In the genomic region with DNA sequence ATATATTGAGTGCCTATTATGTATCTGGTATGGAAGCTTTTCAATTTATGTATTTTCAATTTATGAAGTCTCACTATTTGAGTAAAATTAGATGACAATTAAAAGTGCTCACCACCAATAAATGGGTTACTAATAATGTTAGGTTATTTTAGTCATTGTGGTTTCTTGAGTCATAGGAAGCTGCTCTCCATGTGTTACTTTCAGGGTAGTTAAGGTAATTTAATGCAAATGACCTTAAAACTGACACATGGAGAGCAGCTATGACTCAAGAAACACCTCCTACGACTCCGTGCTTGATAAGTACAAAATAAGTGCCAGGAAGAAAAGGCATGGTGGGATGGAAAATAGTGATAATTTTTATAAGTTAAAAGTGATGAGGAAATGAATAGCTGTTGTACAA, we compare ENCODE assay signal across 10 cellular contexts. TPM values are rescaled to one million over a fixed set of nuclear protein-coding genes. Genes with fewer than 3 reads are reported as not detected.
DNase-seq lines count a peak whose midpoint lies in the region; ATAC-seq, FAIRE-seq and TF ChIP-seq lines count a peak whose summit lies in the region.
"Had no signal": no experiment of that assay in that cellular context is flagged by ENCODE, and none has a peak within 500 bp of the region (broad histone marks: within the 10 kb centered on the region; RNA-seq: fewer than 3 reads in every experiment).

No MANE protein-coding gene starts in this region.

- intact Hi-C loops in Right ventricle myocardium inferior (cut with DNase I) = no loop called here

- FAIRE-seq in small intestine (lab: Jason Lieb, UNC) = no peak
- FAIRE-seq in urothelium cell line (lab: Jason Lieb, UNC) = no peak

- peak overlapping the region in 8 of 11 experiments; percentile 25 to 59 (median 45); a peak in 13 of 22 replicates for H3K4me2 ChIP-seq in BLaER1 treated with 17β-estradiol and CSF1 and Interleukin-3, amounts not matched to agents 10 nM and 100 nM

- DNase-seq in brain microvascular endothelial cell (no peak), small intestine (no peak), Right ventricle myocardium inferior (ENCODE audit: missing footprints) (no peak), urothelium cell line (ENCODE audit: low spot score) (no peak), 8988T (no peak)
- DNase-seq: Caco-2, NCI-H2081 had no signal

- in situ Hi-C loops in brain microvascular endothelial cell (cut with HindIII; ENCODE audit: low pct_ligation_motif_present, low sequenced_read_pairs) = no loop called here

- ATAC-seq in GM19452 (IDR thresholded peaks at IDR 0.05; ENCODE audit: unreplicated experiment) (peak; percentile 92), HG03108 (IDR thresholded peaks at IDR 0.05; ENCODE audit: unreplicated experiment) (peak; percentile 93), Right ventricle myocardium inferior (no peak)

- H3K9me3 ChIP-seq in BLaER1 treated with 17β-estradiol and CSF1 and Interleukin-3, amounts not matched to agents 10 nM and 100 nM (replicated peaks in 1 of 11) = no peaks in the 10 kb centered on the region
- no peaks in the 10 kb centered on the region for H3K9me3 ChIP-seq in small intestine (ENCODE audit: control insufficient read depth, low read depth)
- H3K9me3 ChIP-seq: Caco-2 had no signal

- no peak overlapping the region for H3K9ac ChIP-seq in BLaER1 treated with 17β-estradiol and CSF1 and Interleukin-3, amounts not matched to agents 10 nM and 100 nM

- H3K27ac ChIP-seq in BLaER1 treated with 17β-estradiol and CSF1 and Interleukin-3, amounts not matched to agents 10 nM and 100 nM = peak overlapping the region in 5 of 11 experiments; percentile 8 to 56 (median 40); a peak in 6 of 22 replicates
- H3K27ac ChIP-seq in brain microvascular endothelial cell (peak overlapping the region; percentile 54), small intestine (ENCODE audit: low read depth in 1 of 2, low read length in 1 of 2) (no peak overlapping the region)

- H4K20me1 ChIP-seq in BLaER1 treated with 17β-estradiol and CSF1 and Interleukin-3, amounts not matched to agents 10 nM and 100 nM = no peaks in the 10 kb centered on the region

- no peak overlapping the region for H3K4me3 ChIP-seq in BLaER1 treated with 17β-estradiol and CSF1 and Interleukin-3, amounts not matched to agents 10 nM and 100 nM
- H3K4me3 ChIP-seq in brain microvascular endothelial cell (ENCODE audit: low read depth, low read length) (no peak overlapping the region), small intestine (ENCODE audit: low read depth in 1 of 2, low read length in 2 of 2) (no peak overlapping the region)

- WGBS in small intestine, 3 donors = 62 to 83% (median 71%) methylated on average over 2 of the region's 2 CpGs

- no peaks in the 10 kb centered on the region for H3K27me3 ChIP-seq in BLaER1 treated with 17β-estradiol and CSF1 and Interleukin-3, amounts not matched to agents 10 nM and 100 nM
- H3K27me3 ChIP-seq in brain microvascular endothelial cell (replicated peaks) (no peaks in the 10 kb centered on the region), small intestine (ENCODE audit: control insufficient read depth in 2 of 2, insufficient read depth in 2 of 2, low read length in 2 of 2) (no peaks in the 10 kb centered on the region)

- peaks cover 0 to 25% (median 15%) of the 10 kb centered on the region in 10 experiments; a peak in 13 of 20 replicates for H3K4me1 ChIP-seq in BLaER1 treated with 17β-estradiol and CSF1 and Interleukin-3, amounts not matched to agents 10 nM and 100 nM
- H3K4me1 ChIP-seq in small intestine (ENCODE audit: control insufficient read depth in 2 of 2, insufficient read depth in 1 of 2, low read depth in 1 of 2, low read length in 1 of 2) = no peaks in the 10 kb centered on the region
- H3K4me1 ChIP-seq: Caco-2 had no signal

- TF ChIP-seq CTCF in brain microvascular endothelial cell (IDR thresholded peaks at IDR 0.05; ENCODE audit: low read depth, low read length, missing control alignments) = no peak

- H3K36me3 ChIP-seq in BLaER1 treated with 17β-estradiol and CSF1 and Interleukin-3, amounts not matched to agents 10 nM and 100 nM = no peaks in the 10 kb centered on the region
- H3K36me3 ChIP-seq in brain microvascular endothelial cell (replicated peaks) (no peaks in the 10 kb centered on the region), small intestine (ENCODE audit: control insufficient read depth in 2 of 2, insufficient read depth in 2 of 2, low read length in 2 of 2) (no peaks in the 10 kb centered on the region)

RNA-seq across cellular contexts. Expression of a gene that starts 16.5 kb away (rescaled TPM):
- 10 to 100 TPM; 13.4 to 31.6 (median 13.6) TPM for polyA plus RNA-seq in small intestine
- not detected for total RNA-seq in Right ventricle myocardium inferior
- total RNA-seq: Caco-2 had no signal
